Comparison of ENCODE assay signal across 13 cellular contexts in genomic region chr2:201911372-201911771, GRCh38.
DNase-seq lines count a peak whose midpoint lies in the region; ATAC-seq and TF ChIP-seq lines count a peak whose summit lies in the region.
"Had no signal": no experiment of that assay in that cellular context is flagged by ENCODE, and none has a peak within 500 bp of the region (broad histone marks: within the 10 kb centered on the region; RNA-seq: fewer than 3 reads in every experiment).

No MANE protein-coding gene starts in this region.

- peak overlapping the region; percentile 80 for H2AK5ac ChIP-seq in mesenchymal stem cell (ENCODE audit: low read length, severe bottlenecking)

- no peak overlapping the region for H3K27ac ChIP-seq in GM23338 (ENCODE audit: low read depth)
- peak overlapping the region; percentile 97 for H3K27ac ChIP-seq in Karpas-422 (ENCODE audit: low read length)
- no peak overlapping the region for H3K27ac ChIP-seq in mesenchymal stem cell (ENCODE audit: low read length, poor library complexity, severe bottlenecking)
- H3K27ac ChIP-seq: KMS-11 had no signal

- H4K20me1 ChIP-seq in GM23338 (replicated peaks; ENCODE audit: insufficient read depth), result no peaks in the 10 kb centered on the region
- H4K20me1 ChIP-seq in Karpas-422 (ENCODE audit: insufficient read depth, low read depth, low read length), result no peaks in the 10 kb centered on the region

- no peak overlapping the region for H2BK5ac ChIP-seq in mesenchymal stem cell (ENCODE audit: low read depth, low read length, poor library complexity, severe bottlenecking)

- H4K8ac ChIP-seq in mesenchymal stem cell (ENCODE audit: low read length), result no peak overlapping the region

- H2BK15ac ChIP-seq in mesenchymal stem cell (ENCODE audit: low read depth, poor library complexity, severe bottlenecking), result peak overlapping the region; percentile 80

- DNase-seq in GM23338 (ENCODE audit: low spot score) (no peak), Karpas-422 (no peak), mesenchymal stem cell (no peak), progenitor cell of endocrine pancreas (ENCODE audit: low spot score, unreplicated experiment) (no peak), NK-92 (lab: John Stamatoyannopoulos, UW; ENCODE audit: unreplicated experiment) (no peak)
- DNase-seq: C1 segment of cervical spinal cord; CD4-positive, alpha-beta T cell; DMS79 had no signal

- ATAC-seq in GM23338 (peak; percentile 24; the same call in 2 of the 3 replicates), GM21423 (IDR thresholded peaks at IDR 0.05; ENCODE audit: unreplicated experiment) (no peak), GM21381 (IDR thresholded peaks at IDR 0.05; ENCODE audit: unreplicated experiment) (no peak)
- ATAC-seq: GM12878 had no signal

- H4K91ac ChIP-seq in mesenchymal stem cell (ENCODE audit: low read length), result no peak overlapping the region

- H3K27ac Mint-ChIP-seq in GM23338 (no peak overlapping the region), progenitor cell of endocrine pancreas (peak overlapping the region; percentile 46)
- H3K27ac Mint-ChIP-seq: B cell; CD4-positive, alpha-beta T cell had no signal

- H2AFZ ChIP-seq in GM23338, result peak overlapping the region; percentile 3; the same call in 1 of the 2 replicates
- no peak overlapping the region for H2AFZ ChIP-seq in Karpas-422 (ENCODE audit: low read length)
- H2AFZ ChIP-seq in mesenchymal stem cell (ENCODE audit: low read depth, low read length), result no peak overlapping the region

- H3K9ac ChIP-seq in Karpas-422 (ENCODE audit: low read length) (no peak overlapping the region), mesenchymal stem cell (ENCODE audit: low read length) (no peak overlapping the region)
- H3K9ac ChIP-seq: KMS-11 had no signal

- WGBS in mesenchymal stem cell, result 94% methylated on average over 4 of the region's 4 CpGs

- no peak overlapping the region for H3K4me3 ChIP-seq in GM23338
- H3K4me3 ChIP-seq in Karpas-422 (ENCODE audit: low read length), result no peak overlapping the region
- H3K4me3 ChIP-seq in mesenchymal stem cell (ENCODE audit: insufficient read depth in 1 of 2, low read depth in 1 of 2, low read length in 2 of 2), result no peak overlapping the region
- H3K4me3 ChIP-seq: GM12878 had no signal

- TF ChIP-seq CTCF in GM23338 (conservative IDR thresholded peaks at IDR 0.05; ENCODE audit: low read depth in 2 of 2) (no peak), progenitor cell of endocrine pancreas (IDR thresholded peaks at IDR 0.05; ENCODE audit: unreplicated experiment) (no peak)

- H3K4ac ChIP-seq in mesenchymal stem cell (ENCODE audit: low read depth in 1 of 2, low read length in 2 of 2), result no peak overlapping the region

- H3K36me3 ChIP-seq in GM23338 (ENCODE audit: insufficient read depth) (no peaks in the 10 kb centered on the region), Karpas-422 (ENCODE audit: insufficient read depth, low read length) (no peaks in the 10 kb centered on the region), mesenchymal stem cell (ENCODE audit: control insufficient read depth in 1 of 2, insufficient read depth in 2 of 2, low read depth in 1 of 2, low read length in 2 of 2) (no peaks in the 10 kb centered on the region)

- no peaks in the 10 kb centered on the region for H3K79me2 ChIP-seq in GM23338 (replicated peaks; ENCODE audit: insufficient read depth)
- H3K79me2 ChIP-seq in Karpas-422 (ENCODE audit: low read length), result peaks cover 10% of the 10 kb centered on the region

- H3K36me3 Mint-ChIP-seq in GM23338 (ENCODE audit: low read depth) (no peaks in the 10 kb centered on the region), progenitor cell of endocrine pancreas (ENCODE audit: insufficient read depth) (no peaks in the 10 kb centered on the region)

- H3K4me2 ChIP-seq in GM23338, result peak overlapping the region; percentile 5; the same call in 1 of the 2 replicates
- H3K4me2 ChIP-seq in Karpas-422 (ENCODE audit: low read depth, low read length, poor library complexity, severe bottlenecking), result peak overlapping the region; percentile 7
- no peak overlapping the region for H3K4me2 ChIP-seq in mesenchymal stem cell (ENCODE audit: low read length, poor library complexity, severe bottlenecking)
- H3K4me2 ChIP-seq: KMS-11 had no signal

- peaks cover 39% of the 10 kb centered on the region for H3K4me1 Mint-ChIP-seq in GM23338
- H3K4me1 Mint-ChIP-seq in progenitor cell of endocrine pancreas (ENCODE audit: low read depth), result peaks cover 38% of the 10 kb centered on the region

- peaks cover 5% of the 10 kb centered on the region for H3F3A ChIP-seq in GM23338 (replicated peaks; ENCODE audit: low read depth)

- H3K9me3 Mint-ChIP-seq in GM23338 (no peaks in the 10 kb centered on the region; the same call in 2 of the 3 replicates), progenitor cell of endocrine pancreas (ENCODE audit: low read depth) (no peaks in the 10 kb centered on the region)
- H3K9me3 Mint-ChIP-seq: CD4-positive, alpha-beta T cell had no signal

- H3K79me1 ChIP-seq in mesenchymal stem cell (replicated peaks; ENCODE audit: low read length, poor library complexity, severe bottlenecking), result no peaks in the 10 kb centered on the region

- H3K14ac ChIP-seq in mesenchymal stem cell (ENCODE audit: low read length in 2 of 2), result no peak overlapping the region

- H3K27me3 ChIP-seq in GM23338 (ENCODE audit: insufficient read depth), result no peaks in the 10 kb centered on the region
- no peaks in the 10 kb centered on the region for H3K27me3 ChIP-seq in Karpas-422 (ENCODE audit: low read length)
- H3K27me3 ChIP-seq in mesenchymal stem cell (ENCODE audit: control insufficient read depth in 1 of 2, insufficient read depth in 1 of 2, low read length in 2 of 2), result peaks cover 0 to 7% of the 10 kb centered on the region in 2 experiments

- H3K23ac ChIP-seq in mesenchymal stem cell (ENCODE audit: low read length in 2 of 2), result no peak overlapping the region

- H3K27me3 Mint-ChIP-seq in GM23338 (ENCODE audit: insufficient read depth, low read depth, poor library complexity) (peaks cover 8% of the 10 kb centered on the region), progenitor cell of endocrine pancreas (no peaks in the 10 kb centered on the region)
- H3K27me3 Mint-ChIP-seq: CD4-positive, alpha-beta T cell had no signal

- H3K9me3 ChIP-seq in Karpas-422 (ENCODE audit: low read length) (no peaks in the 10 kb centered on the region), mesenchymal stem cell (ENCODE audit: control insufficient read depth, low read length) (no peaks in the 10 kb centered on the region)

- H2BK120ac ChIP-seq in mesenchymal stem cell (ENCODE audit: low read depth, low read length), result no peak overlapping the region

- H3K4me3 Mint-ChIP-seq in GM23338, result no peak overlapping the region
- H3K4me3 Mint-ChIP-seq in progenitor cell of endocrine pancreas (ENCODE audit: low read depth), result no peak overlapping the region
- H3K4me3 Mint-ChIP-seq: B cell; CD4-positive, alpha-beta T cell had no signal

- peak overlapping the region in 1 of 2 experiments; percentile 42 for H2BK12ac ChIP-seq in mesenchymal stem cell (ENCODE audit: low read length in 2 of 2)

- H3K18ac ChIP-seq in mesenchymal stem cell (ENCODE audit: low read depth in 1 of 2, low read length in 2 of 2), result no peak overlapping the region

- H3K9me2 ChIP-seq in GM23338 (ENCODE audit: insufficient read depth) (peaks cover 10% of the 10 kb centered on the region; the same call in 1 of the 2 replicates), Karpas-422 (replicated peaks; ENCODE audit: insufficient read depth, low read length) (no peaks in the 10 kb centered on the region)

- peaks cover 35% of the 10 kb centered on the region for H3K4me1 ChIP-seq in GM23338 (ENCODE audit: insufficient read depth)
- peaks cover 91% of the 10 kb centered on the region for H3K4me1 ChIP-seq in Karpas-422 (ENCODE audit: low read length)
- peaks cover 1% of the 10 kb centered on the region for H3K4me1 ChIP-seq in mesenchymal stem cell (ENCODE audit: control insufficient read depth, insufficient read depth, low read depth, low read length)
